In the genomic region with DNA sequence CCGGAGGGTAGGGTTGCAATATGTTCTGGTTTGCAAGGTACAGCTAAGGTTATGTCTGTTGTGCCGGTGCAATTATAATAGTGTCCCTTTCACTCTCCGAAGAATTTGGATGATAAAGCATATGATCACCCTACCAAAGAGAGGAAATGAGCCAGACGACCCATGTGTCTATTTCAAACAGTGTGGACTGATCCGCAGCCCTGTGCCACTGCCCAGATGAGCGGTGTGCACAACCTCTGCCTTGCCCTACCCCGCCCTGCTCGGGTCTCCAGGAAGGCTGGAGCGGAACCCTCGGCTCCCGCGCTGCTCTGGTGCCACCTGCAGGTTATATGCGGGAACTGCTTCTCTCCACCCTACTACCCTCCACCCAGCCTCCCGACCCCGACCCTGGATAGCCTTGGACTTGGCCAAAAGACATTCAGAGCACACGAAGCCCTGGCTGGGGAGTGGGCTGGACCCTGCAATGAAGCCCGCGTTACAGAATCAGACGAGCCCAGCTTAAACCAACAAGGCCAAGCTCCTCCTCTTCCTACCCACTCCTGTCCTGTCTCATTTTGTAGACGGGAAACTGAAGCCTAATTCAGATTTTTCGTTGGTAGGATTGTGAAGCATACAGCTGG, we compare ENCODE assay signal across 1 cellular context.
TF ChIP-seq lines count a peak whose summit lies in the region.

No MANE protein-coding gene starts in this region.

TF ChIP-seq in HepG2, 621 proteins besides CTCF, POLR2A, EP300 and RAD21 (continued from another document and continues in another):
- TF ChIP-seq, protein P1, sequence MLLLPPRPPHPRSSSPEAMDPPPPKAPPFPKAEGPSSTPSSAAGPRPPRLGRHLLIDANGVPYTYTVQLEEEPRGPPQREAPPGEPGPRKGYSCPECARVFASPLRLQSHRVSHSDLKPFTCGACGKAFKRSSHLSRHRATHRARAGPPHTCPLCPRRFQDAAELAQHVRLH (CRISPR knock-in tag; IDR thresholded peaks at IDR 0.05; ENCODE audit: borderline replicate concordance, low read depth), result peak; percentile 36; the same call in 1 of the 2 replicates
- 0 out of 2 replicates have a peak, but pooled peaks have one; percentile 28 for TF ChIP-seq MEIS1 (CRISPR knock-in tag; IDR thresholded peaks at IDR 0.05; ENCODE audit: borderline replicate concordance)
- 0 out of 2 replicates have a peak, but pooled peaks have one; percentile 25 for TF ChIP-seq RXRA (CRISPR knock-in tag; IDR thresholded peaks at IDR 0.05)
- TF ChIP-seq, protein P2, sequence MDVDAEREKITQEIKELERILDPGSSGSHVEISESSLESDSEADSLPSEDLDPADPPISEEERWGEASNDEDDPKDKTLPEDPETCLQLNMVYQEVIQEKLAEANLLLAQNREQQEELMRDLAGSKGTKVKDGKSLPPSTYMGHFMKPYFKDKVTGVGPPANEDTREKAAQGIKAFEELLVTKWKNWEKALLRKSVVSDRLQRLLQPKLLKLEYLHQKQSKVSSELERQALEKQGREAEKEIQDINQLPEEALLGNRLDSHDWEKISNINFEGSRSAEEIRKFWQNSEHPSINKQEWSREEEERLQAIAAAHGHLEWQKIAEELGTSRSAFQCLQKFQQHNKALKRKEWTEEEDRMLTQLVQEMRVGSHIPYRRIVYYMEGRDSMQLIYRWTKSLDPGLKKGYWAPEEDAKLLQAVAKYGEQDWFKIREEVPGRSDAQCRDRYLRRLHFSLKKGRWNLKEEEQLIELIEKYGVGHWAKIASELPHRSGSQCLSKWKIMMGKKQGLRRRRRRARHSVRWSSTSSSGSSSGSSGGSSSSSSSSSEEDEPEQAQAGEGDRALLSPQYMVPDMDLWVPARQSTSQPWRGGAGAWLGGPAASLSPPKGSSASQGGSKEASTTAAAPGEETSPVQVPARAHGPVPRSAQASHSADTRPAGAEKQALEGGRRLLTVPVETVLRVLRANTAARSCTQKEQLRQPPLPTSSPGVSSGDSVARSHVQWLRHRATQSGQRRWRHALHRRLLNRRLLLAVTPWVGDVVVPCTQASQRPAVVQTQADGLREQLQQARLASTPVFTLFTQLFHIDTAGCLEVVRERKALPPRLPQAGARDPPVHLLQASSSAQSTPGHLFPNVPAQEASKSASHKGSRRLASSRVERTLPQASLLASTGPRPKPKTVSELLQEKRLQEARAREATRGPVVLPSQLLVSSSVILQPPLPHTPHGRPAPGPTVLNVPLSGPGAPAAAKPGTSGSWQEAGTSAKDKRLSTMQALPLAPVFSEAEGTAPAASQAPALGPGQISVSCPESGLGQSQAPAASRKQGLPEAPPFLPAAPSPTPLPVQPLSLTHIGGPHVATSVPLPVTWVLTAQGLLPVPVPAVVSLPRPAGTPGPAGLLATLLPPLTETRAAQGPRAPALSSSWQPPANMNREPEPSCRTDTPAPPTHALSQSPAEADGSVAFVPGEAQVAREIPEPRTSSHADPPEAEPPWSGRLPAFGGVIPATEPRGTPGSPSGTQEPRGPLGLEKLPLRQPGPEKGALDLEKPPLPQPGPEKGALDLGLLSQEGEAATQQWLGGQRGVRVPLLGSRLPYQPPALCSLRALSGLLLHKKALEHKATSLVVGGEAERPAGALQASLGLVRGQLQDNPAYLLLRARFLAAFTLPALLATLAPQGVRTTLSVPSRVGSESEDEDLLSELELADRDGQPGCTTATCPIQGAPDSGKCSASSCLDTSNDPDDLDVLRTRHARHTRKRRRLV (CRISPR knock-in tag; IDR thresholded peaks at IDR 0.05), result no peak
- no peak for TF ChIP-seq SNRNP70 (IDR thresholded peaks at IDR 0.05; ENCODE audit: low read depth, low read length)
- TF ChIP-seq GABPB1 (CRISPR knock-in tag; IDR thresholded peaks at IDR 0.05), result peak; percentile 26; the same call in 1 of the 2 replicates
- TF ChIP-seq, protein P3, sequence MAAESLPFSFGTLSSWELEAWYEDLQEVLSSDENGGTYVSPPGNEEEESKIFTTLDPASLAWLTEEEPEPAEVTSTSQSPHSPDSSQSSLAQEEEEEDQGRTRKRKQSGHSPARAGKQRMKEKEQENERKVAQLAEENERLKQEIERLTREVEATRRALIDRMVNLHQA (CRISPR knock-in tag; IDR thresholded peaks at IDR 0.05), result no peak
- TF ChIP-seq, protein P4, sequence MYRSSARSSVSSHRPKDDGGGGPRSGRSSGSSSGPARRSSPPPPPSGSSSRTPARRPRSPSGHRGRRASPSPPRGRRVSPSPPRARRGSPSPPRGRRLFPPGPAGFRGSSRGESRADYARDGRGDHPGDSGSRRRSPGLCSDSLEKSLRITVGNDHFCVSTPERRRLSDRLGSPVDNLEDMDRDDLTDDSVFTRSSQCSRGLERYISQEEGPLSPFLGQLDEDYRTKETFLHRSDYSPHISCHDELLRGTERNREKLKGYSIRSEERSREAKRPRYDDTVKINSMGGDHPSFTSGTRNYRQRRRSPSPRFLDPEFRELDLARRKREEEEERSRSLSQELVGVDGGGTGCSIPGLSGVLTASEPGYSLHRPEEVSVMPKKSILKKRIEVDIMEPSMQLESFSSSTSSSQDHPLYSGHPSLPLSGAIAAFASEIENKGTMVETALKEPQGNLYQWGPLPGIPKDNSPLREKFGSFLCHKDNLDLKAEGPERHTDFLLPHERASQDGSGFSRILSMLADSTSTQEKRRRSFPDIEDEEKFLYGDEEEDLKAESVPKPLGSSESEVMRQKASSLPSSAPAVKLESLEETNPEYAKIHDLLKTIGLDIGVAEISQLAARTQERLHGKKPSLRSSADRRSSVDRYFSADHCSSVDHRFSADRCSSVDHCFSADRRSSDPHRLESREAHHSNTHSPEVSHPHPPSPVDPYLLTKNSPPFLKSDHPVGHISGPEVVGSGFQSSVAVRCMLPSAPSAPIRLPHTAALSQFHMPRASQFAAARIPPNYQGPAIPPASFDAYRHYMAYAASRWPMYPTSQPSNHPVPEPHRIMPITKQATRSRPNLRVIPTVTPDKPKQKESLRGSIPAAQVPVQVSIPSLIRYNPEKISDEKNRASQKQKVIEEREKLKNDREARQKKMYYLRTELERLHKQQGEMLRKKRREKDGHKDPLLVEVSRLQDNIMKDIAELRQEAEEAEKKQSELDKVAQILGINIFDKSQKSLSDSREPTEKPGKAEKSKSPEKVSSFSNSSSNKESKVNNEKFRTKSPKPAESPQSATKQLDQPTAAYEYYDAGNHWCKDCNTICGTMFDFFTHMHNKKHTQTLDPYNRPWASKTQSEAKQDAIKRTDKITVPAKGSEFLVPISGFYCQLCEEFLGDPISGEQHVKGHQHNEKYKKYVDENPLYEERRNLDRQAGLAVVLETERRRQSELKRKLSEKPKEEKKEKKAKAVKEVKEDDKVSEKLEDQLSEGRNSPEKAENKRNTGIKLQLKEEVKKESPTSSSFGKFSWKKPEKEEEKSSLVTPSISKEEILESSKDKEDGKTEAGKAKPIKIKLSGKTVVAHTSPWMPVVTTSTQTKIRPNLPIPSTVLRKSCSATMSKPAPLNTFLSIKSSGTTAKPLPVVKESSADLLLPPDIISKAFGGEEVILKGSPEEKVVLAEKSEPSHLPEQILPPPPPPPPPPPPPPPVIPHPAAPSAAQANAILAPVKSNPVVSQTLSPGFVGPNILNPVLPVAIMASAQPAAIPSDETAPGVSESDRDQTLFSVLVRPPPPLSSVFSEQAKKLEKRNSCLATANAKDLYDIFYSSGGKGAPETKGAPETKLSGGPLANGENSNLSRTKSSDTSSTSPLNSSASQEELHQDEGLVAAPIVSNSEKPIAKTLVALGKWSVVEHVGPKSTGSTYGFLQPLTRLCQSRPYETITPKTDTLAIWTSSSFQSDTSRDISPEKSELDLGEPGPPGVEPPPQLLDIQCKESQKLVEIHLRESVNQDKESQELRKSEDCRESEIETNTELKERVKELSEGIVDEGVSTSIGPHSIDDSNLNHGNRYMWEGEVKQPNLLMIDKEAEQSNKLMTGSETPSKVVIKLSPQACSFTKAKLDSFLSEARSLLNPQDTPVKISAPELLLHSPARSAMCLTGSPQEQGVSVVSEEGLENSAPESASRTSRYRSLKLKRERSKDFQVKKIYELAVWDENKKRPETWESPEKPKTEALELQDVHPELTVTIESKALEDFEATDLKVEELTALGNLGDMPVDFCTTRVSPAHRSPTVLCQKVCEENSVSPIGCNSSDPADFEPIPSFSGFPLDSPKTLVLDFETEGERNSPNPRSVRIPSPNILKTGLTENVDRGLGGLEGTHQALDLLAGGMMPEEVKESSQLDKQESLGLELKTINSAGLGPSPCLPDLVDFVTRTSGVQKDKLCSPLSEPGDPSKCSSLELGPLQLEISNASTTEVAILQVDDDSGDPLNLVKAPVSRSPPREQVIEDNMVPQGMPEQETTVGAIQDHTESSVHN (CRISPR knock-in tag; IDR thresholded peaks at IDR 0.05), result no peak
- TF ChIP-seq ZNF24 (IDR thresholded peaks at IDR 0.05), result no peak
- no peak for TF ChIP-seq PAF1 (CRISPR knock-in tag; IDR thresholded peaks at IDR 0.05)
- TF ChIP-seq MXI1 (IDR thresholded peaks at IDR 0.05; ENCODE audit: borderline replicate concordance, low read depth, low read length), result no peak
- TF ChIP-seq EEA1 (CRISPR knock-in tag; IDR thresholded peaks at IDR 0.05; ENCODE audit: borderline replicate concordance), result 0 out of 2 replicates have a peak, but pooled peaks have one; percentile 38
- no peak for TF ChIP-seq SIN3A (IDR thresholded peaks at IDR 0.05; ENCODE audit: borderline replicate concordance, low read depth, low read length)
- TF ChIP-seq, protein P5, sequence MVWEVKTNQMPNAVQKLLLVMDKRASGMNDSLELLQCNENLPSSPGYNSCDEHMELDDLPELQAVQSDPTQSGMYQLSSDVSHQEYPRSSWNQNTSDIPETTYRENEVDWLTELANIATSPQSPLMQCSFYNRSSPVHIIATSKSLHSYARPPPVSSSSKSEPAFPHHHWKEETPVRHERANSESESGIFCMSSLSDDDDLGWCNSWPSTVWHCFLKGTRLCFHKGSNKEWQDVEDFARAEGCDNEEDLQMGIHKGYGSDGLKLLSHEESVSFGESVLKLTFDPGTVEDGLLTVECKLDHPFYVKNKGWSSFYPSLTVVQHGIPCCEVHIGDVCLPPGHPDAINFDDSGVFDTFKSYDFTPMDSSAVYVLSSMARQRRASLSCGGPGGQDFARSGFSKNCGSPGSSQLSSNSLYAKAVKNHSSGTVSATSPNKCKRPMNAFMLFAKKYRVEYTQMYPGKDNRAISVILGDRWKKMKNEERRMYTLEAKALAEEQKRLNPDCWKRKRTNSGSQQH (CRISPR knock-in tag; IDR thresholded peaks at IDR 0.05; ENCODE audit: low read depth), result no peak
- TF ChIP-seq, protein P6, sequence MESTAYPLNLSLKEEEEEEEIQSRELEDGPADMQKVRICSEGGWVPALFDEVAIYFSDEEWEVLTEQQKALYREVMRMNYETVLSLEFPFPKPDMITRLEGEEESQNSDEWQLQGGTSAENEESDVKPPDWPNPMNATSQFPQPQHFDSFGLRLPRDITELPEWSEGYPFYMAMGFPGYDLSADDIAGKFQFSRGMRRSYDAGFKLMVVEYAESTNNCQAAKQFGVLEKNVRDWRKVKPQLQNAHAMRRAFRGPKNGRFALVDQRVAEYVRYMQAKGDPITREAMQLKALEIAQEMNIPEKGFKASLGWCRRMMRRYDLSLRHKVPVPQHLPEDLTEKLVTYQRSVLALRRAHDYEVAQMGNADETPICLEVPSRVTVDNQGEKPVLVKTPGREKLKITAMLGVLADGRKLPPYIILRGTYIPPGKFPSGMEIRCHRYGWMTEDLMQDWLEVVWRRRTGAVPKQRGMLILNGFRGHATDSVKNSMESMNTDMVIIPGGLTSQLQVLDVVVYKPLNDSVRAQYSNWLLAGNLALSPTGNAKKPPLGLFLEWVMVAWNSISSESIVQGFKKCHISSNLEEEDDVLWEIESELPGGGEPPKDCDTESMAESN (CRISPR knock-in tag; conservative IDR thresholded peaks at IDR 0.05), result no peak
- TF ChIP-seq ZNF75D (CRISPR knock-in tag; IDR thresholded peaks at IDR 0.05; ENCODE audit: borderline replicate concordance), result no peak
- TF ChIP-seq NFIB (CRISPR knock-in tag; IDR thresholded peaks at IDR 0.05; ENCODE audit: borderline replicate concordance), result no peak
- no peak for TF ChIP-seq CEBPB (IDR thresholded peaks at IDR 0.05; ENCODE audit: borderline replicate concordance, low read depth, low read length)
- TF ChIP-seq, protein P7, sequence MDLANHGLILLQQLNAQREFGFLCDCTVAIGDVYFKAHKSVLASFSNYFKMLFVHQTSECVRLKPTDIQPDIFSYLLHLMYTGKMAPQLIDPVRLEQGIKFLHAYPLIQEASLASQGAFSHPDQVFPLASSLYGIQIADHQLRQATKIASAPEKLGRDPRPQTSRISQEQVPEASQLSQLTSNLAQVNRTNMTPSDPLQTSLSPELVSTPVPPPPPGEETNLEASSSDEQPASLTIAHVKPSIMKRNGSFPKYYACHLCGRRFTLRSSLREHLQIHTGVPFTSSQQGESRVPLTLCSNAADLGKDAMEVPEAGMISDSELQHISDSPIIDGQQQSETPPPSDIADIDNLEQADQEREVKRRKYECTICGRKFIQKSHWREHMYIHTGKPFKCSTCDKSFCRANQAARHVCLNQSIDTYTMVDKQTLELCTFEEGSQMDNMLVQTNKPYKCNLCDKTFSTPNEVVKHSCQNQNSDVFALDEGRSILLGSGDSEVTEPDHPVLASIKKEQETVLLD (CRISPR knock-in tag; IDR thresholded peaks at IDR 0.05; ENCODE audit: low read depth), result no peak
- TF ChIP-seq ZFYVE20 (CRISPR knock-in tag; IDR thresholded peaks at IDR 0.05; ENCODE audit: borderline replicate concordance, low read depth), result no peak
- no peak; the same call in 1 of the 2 replicates for TF ChIP-seq NR2F6 (IDR thresholded peaks at IDR 0.05)
- 0 out of 2 replicates have a peak, but pooled peaks have one; percentile 18 for TF ChIP-seq NR2F6 (CRISPR knock-in tag; IDR thresholded peaks at IDR 0.05)
- TF ChIP-seq SALL1 (CRISPR knock-in tag; IDR thresholded peaks at IDR 0.05), result peak; percentile 43; the same call in 1 of the 2 replicates
- no peak for TF ChIP-seq TCF7L2 (IDR thresholded peaks at IDR 0.05; ENCODE audit: low read depth, low read length)
- no peak for TF ChIP-seq SOX5 (CRISPR knock-in tag; IDR thresholded peaks at IDR 0.05; ENCODE audit: borderline replicate concordance)
- no peak for TF ChIP-seq REPIN1 (CRISPR knock-in tag; IDR thresholded peaks at IDR 0.05; ENCODE audit: borderline replicate concordance, low read depth)
- TF ChIP-seq TAF15 (IDR thresholded peaks at IDR 0.05; ENCODE audit: low read depth, low read length, poor library complexity, severe bottlenecking), result no peak
- TF ChIP-seq ATF7 (IDR thresholded peaks at IDR 0.05), result no peak
- TF ChIP-seq ATF7 (CRISPR knock-in tag; IDR thresholded peaks at IDR 0.05), result no peak
- no peak for TF ChIP-seq U2AF1 (optimal IDR thresholded peaks at IDR 0.05; ENCODE audit: low read depth, low read length)
- no peak for TF ChIP-seq SRSF1 (optimal IDR thresholded peaks at IDR 0.05; ENCODE audit: low read depth, low read length)
- TF ChIP-seq ZNF816 (CRISPR knock-in tag; IDR thresholded peaks at IDR 0.05; ENCODE audit: borderline replicate concordance), result no peak
- no peak for TF ChIP-seq ZNF841 (CRISPR knock-in tag; IDR thresholded peaks at IDR 0.05; ENCODE audit: borderline replicate concordance)
- TF ChIP-seq CENPT (CRISPR knock-in tag; IDR thresholded peaks at IDR 0.05; ENCODE audit: low read depth), result no peak
- TF ChIP-seq, protein P8, sequence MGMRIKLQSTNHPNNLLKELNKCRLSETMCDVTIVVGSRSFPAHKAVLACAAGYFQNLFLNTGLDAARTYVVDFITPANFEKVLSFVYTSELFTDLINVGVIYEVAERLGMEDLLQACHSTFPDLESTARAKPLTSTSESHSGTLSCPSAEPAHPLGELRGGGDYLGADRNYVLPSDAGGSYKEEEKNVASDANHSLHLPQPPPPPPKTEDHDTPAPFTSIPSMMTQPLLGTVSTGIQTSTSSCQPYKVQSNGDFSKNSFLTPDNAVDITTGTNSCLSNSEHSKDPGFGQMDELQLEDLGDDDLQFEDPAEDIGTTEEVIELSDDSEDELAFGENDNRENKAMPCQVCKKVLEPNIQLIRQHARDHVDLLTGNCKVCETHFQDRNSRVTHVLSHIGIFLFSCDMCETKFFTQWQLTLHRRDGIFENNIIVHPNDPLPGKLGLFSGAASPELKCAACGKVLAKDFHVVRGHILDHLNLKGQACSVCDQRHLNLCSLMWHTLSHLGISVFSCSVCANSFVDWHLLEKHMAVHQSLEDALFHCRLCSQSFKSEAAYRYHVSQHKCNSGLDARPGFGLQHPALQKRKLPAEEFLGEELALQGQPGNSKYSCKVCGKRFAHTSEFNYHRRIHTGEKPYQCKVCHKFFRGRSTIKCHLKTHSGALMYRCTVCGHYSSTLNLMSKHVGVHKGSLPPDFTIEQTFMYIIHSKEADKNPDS (CRISPR knock-in tag; IDR thresholded peaks at IDR 0.05), result no peak
- TF ChIP-seq TRIM24 (CRISPR knock-in tag; IDR thresholded peaks at IDR 0.05), result no peak
